Comparison of ENCODE assay signal across 18 cellular contexts in genomic region chr16:88588754-88589153, GRCh38. TPM values are rescaled to one million over a fixed set of nuclear protein-coding genes. Genes with fewer than 3 reads are reported as not detected.
"Had no signal": no experiment of that assay in that cellular context is flagged by ENCODE, and none has a peak within 500 bp of the region (broad histone marks: within the 10 kb centered on the region; RNA-seq: fewer than 3 reads in every experiment).

No MANE protein-coding gene starts in this region.

- H3K4me1 ChIP-seq: body of pancreas had no signal

- DNase-seq: activated CD4-positive, alpha-beta T cell treated with anti-CD3 and anti-CD28 coated beads for 1 hour; amniotic stem cell; body of pancreas; central memory CD4-positive, alpha-beta T cell; endodermal cell; erythroblast; kidney; left ventricle myocardium inferior; occipital lobe; right cardiac atrium; SHP77 treated with DMSO at 0.1 percent for 48 hours; trophoblast cell had no signal

- ATAC-seq: body of pancreas, right cardiac atrium had no signal

- H3K4me1 Mint-ChIP-seq: nephron had no signal

- FAIRE-seq: kidney had no signal

- H3K4me3 Mint-ChIP-seq: dendritic cell treated with granulocyte-macrophage colony-stimulating factor and Interleukin-4, amounts not matched to agents 40 ng/mL and 50 ng/mL, for 4 days; endodermal cell; memory B cell; nephron had no signal

- H3K27me3 ChIP-seq: body of pancreas had no signal

- H3K27ac Mint-ChIP-seq: dendritic cell treated with granulocyte-macrophage colony-stimulating factor and Interleukin-4, amounts not matched to agents 40 ng/mL and 50 ng/mL, for 4 days; endodermal cell; nephron; progenitor cell of endocrine pancreas had no signal

- H3K4me3 ChIP-seq: body of pancreas, left ventricle myocardium inferior, smooth muscle cell had no signal

- H3K9me3 Mint-ChIP-seq: dendritic cell treated with granulocyte-macrophage colony-stimulating factor and Interleukin-4, amounts not matched to agents 40 ng/mL and 50 ng/mL, for 4 days; endodermal cell; memory B cell; nephron had no signal

- H3K4me2 ChIP-seq: smooth muscle cell had no signal

- H3K27me3 Mint-ChIP-seq: dendritic cell treated with granulocyte-macrophage colony-stimulating factor and Interleukin-4, amounts not matched to agents 40 ng/mL and 50 ng/mL, for 4 days; memory B cell; progenitor cell of endocrine pancreas had no signal

- H3K27ac ChIP-seq: body of pancreas, left ventricle myocardium inferior had no signal

- H3K9me3 ChIP-seq: body of pancreas, left ventricle myocardium inferior had no signal

RNA-seq across cellular contexts. Expression of gene IL17C, which starts 49.6 kb away (rescaled TPM):
- total RNA-seq: body of pancreas, endodermal cell, kidney, left ventricle myocardium inferior, mucosa of gallbladder, occipital lobe, right cardiac atrium, smooth muscle cell had no signal
- polyA plus RNA-seq: right cardiac atrium, smooth muscle cell had no signal
